Comparison of ENCODE assay signal across 1 cellular context in genomic region chr22:29195964-29196666, GRCh38.
A peak's percentile ranks its signal among the peaks of the same experiment; 100 is the strongest.
TF ChIP-seq lines count a peak whose summit lies in the region.

No MANE protein-coding gene starts in this region.

TF ChIP-seq in K562, 482 proteins besides CTCF, POLR2A, EP300 and RAD21 (continued from another document):
- TF ChIP-seq, protein P1, sequence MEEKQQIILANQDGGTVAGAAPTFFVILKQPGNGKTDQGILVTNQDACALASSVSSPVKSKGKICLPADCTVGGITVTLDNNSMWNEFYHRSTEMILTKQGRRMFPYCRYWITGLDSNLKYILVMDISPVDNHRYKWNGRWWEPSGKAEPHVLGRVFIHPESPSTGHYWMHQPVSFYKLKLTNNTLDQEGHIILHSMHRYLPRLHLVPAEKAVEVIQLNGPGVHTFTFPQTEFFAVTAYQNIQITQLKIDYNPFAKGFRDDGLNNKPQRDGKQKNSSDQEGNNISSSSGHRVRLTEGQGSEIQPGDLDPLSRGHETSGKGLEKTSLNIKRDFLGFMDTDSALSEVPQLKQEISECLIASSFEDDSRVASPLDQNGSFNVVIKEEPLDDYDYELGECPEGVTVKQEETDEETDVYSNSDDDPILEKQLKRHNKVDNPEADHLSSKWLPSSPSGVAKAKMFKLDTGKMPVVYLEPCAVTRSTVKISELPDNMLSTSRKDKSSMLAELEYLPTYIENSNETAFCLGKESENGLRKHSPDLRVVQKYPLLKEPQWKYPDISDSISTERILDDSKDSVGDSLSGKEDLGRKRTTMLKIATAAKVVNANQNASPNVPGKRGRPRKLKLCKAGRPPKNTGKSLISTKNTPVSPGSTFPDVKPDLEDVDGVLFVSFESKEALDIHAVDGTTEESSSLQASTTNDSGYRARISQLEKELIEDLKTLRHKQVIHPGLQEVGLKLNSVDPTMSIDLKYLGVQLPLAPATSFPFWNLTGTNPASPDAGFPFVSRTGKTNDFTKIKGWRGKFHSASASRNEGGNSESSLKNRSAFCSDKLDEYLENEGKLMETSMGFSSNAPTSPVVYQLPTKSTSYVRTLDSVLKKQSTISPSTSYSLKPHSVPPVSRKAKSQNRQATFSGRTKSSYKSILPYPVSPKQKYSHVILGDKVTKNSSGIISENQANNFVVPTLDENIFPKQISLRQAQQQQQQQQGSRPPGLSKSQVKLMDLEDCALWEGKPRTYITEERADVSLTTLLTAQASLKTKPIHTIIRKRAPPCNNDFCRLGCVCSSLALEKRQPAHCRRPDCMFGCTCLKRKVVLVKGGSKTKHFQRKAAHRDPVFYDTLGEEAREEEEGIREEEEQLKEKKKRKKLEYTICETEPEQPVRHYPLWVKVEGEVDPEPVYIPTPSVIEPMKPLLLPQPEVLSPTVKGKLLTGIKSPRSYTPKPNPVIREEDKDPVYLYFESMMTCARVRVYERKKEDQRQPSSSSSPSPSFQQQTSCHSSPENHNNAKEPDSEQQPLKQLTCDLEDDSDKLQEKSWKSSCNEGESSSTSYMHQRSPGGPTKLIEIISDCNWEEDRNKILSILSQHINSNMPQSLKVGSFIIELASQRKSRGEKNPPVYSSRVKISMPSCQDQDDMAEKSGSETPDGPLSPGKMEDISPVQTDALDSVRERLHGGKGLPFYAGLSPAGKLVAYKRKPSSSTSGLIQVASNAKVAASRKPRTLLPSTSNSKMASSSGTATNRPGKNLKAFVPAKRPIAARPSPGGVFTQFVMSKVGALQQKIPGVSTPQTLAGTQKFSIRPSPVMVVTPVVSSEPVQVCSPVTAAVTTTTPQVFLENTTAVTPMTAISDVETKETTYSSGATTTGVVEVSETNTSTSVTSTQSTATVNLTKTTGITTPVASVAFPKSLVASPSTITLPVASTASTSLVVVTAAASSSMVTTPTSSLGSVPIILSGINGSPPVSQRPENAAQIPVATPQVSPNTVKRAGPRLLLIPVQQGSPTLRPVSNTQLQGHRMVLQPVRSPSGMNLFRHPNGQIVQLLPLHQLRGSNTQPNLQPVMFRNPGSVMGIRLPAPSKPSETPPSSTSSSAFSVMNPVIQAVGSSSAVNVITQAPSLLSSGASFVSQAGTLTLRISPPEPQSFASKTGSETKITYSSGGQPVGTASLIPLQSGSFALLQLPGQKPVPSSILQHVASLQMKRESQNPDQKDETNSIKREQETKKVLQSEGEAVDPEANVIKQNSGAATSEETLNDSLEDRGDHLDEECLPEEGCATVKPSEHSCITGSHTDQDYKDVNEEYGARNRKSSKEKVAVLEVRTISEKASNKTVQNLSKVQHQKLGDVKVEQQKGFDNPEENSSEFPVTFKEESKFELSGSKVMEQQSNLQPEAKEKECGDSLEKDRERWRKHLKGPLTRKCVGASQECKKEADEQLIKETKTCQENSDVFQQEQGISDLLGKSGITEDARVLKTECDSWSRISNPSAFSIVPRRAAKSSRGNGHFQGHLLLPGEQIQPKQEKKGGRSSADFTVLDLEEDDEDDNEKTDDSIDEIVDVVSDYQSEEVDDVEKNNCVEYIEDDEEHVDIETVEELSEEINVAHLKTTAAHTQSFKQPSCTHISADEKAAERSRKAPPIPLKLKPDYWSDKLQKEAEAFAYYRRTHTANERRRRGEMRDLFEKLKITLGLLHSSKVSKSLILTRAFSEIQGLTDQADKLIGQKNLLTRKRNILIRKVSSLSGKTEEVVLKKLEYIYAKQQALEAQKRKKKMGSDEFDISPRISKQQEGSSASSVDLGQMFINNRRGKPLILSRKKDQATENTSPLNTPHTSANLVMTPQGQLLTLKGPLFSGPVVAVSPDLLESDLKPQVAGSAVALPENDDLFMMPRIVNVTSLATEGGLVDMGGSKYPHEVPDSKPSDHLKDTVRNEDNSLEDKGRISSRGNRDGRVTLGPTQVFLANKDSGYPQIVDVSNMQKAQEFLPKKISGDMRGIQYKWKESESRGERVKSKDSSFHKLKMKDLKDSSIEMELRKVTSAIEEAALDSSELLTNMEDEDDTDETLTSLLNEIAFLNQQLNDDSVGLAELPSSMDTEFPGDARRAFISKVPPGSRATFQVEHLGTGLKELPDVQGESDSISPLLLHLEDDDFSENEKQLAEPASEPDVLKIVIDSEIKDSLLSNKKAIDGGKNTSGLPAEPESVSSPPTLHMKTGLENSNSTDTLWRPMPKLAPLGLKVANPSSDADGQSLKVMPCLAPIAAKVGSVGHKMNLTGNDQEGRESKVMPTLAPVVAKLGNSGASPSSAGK (IDR thresholded peaks at IDR 0.05): 0 out of 2 replicates have a peak, but pooled peaks have one; percentile 1
- TF ChIP-seq PHF21A (IDR thresholded peaks at IDR 0.05; ENCODE audit: borderline replicate concordance, low read depth) (0 out of 2 replicates have a peak, but pooled peaks have one; percentile 42), NFIC (IDR thresholded peaks at IDR 0.05) (0 out of 2 replicates have a peak, but pooled peaks have one; percentile 7), OTX1 (CRISPR knock-in tag; IDR thresholded peaks at IDR 0.05) (peak; percentile 78; the same call in 1 of the 2 replicates), ELF4 (CRISPR knock-in tag; IDR thresholded peaks at IDR 0.05) (peak; percentile 77), RBFOX2 (IDR thresholded peaks at IDR 0.05; ENCODE audit: low read depth, low read length) (peak; percentile 62), XRCC4 (IDR thresholded peaks at IDR 0.05; ENCODE audit: extremely low read depth, insufficient read depth, insufficient read length) (no peak), ZNF232 (CRISPR knock-in tag; IDR thresholded peaks at IDR 0.05) (no peak), TARDBP (IDR thresholded peaks at IDR 0.05) (0 out of 2 replicates have a peak, but pooled peaks have one; percentile 16), MYBL2 (IDR thresholded peaks at IDR 0.05; ENCODE audit: low read depth) (0 out of 2 replicates have a peak, but pooled peaks have one; percentile 23), MYBL2 (CRISPR knock-in tag; IDR thresholded peaks at IDR 0.05; ENCODE audit: borderline replicate concordance) (no peak), SRF (CRISPR knock-in tag; IDR thresholded peaks at IDR 0.05) (no peak), POLR2AphosphoS5 (IDR thresholded peaks at IDR 0.05; ENCODE audit: control insufficient read depth, insufficient read depth, low read depth, low read length) (no peak), IRF2 (CRISPR knock-in tag; IDR thresholded peaks at IDR 0.05) (no peak), HLTF (IDR thresholded peaks at IDR 0.05) (peak; percentile 13; the same call in 1 of the 2 replicates)
- TF ChIP-seq, protein P2, sequence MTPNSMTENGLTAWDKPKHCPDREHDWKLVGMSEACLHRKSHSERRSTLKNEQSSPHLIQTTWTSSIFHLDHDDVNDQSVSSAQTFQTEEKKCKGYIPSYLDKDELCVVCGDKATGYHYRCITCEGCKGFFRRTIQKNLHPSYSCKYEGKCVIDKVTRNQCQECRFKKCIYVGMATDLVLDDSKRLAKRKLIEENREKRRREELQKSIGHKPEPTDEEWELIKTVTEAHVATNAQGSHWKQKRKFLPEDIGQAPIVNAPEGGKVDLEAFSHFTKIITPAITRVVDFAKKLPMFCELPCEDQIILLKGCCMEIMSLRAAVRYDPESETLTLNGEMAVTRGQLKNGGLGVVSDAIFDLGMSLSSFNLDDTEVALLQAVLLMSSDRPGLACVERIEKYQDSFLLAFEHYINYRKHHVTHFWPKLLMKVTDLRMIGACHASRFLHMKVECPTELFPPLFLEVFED (CRISPR knock-in tag; conservative IDR thresholded peaks at IDR 0.05): peak; percentile 90
- TF ChIP-seq, protein P3, sequence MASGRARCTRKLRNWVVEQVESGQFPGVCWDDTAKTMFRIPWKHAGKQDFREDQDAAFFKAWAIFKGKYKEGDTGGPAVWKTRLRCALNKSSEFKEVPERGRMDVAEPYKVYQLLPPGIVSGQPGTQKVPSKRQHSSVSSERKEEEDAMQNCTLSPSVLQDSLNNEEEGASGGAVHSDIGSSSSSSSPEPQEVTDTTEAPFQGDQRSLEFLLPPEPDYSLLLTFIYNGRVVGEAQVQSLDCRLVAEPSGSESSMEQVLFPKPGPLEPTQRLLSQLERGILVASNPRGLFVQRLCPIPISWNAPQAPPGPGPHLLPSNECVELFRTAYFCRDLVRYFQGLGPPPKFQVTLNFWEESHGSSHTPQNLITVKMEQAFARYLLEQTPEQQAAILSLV (tag; IDR thresholded peaks at IDR 0.05): peak; percentile 54; the same call in 1 of the 2 replicates
